In genomic region chr9:136969150-136969549, GRCh38 we compare ENCODE assay signal across 1 cellular context.
TF ChIP-seq lines count a peak whose summit lies in the region.

No MANE protein-coding gene starts in this region.

TF ChIP-seq in H1, 55 proteins besides CTCF, POLR2A, EP300 and RAD21:
- no peak for TF ChIP-seq FOSL1 (IDR thresholded peaks at IDR 0.05; ENCODE audit: insufficient read depth, low read depth, low read length)
- TF ChIP-seq EGR1 (IDR thresholded peaks at IDR 0.05; ENCODE audit: borderline replicate concordance, low read depth, low read length): no peak
- no peak for TF ChIP-seq EZH2 (IDR thresholded peaks at IDR 0.05; ENCODE audit: low read depth, low read length, severe bottlenecking)
- TF ChIP-seq MAFK (IDR thresholded peaks at IDR 0.05; ENCODE audit: low read depth, low read length): no peak
- no peak for TF ChIP-seq E2F6 (IDR thresholded peaks at IDR 0.05)
- no peak for TF ChIP-seq RNF2 (IDR thresholded peaks at IDR 0.05; ENCODE audit: borderline replicate concordance, low read depth, low read length, missing control alignments, poor library complexity, severe bottlenecking)
- no peak for TF ChIP-seq HDAC2 (IDR thresholded peaks at IDR 0.05; ENCODE audit: borderline replicate concordance in 1 of 2, low read depth in 2 of 2, low read length in 2 of 2)
- TF ChIP-seq CHD2 (IDR thresholded peaks at IDR 0.05; ENCODE audit: low read length): no peak
- no peak for TF ChIP-seq ZNF274 (IDR thresholded peaks at IDR 0.05; ENCODE audit: borderline replicate concordance, extremely low read depth, low read length)
- TF ChIP-seq CHD7 (IDR thresholded peaks at IDR 0.05; ENCODE audit: insufficient replicate concordance, low read length): no peak
- TF ChIP-seq JUND (IDR thresholded peaks at IDR 0.05; ENCODE audit: low read length): no peak
